8 cellular contexts compared by ENCODE assay signal in the genomic region with DNA sequence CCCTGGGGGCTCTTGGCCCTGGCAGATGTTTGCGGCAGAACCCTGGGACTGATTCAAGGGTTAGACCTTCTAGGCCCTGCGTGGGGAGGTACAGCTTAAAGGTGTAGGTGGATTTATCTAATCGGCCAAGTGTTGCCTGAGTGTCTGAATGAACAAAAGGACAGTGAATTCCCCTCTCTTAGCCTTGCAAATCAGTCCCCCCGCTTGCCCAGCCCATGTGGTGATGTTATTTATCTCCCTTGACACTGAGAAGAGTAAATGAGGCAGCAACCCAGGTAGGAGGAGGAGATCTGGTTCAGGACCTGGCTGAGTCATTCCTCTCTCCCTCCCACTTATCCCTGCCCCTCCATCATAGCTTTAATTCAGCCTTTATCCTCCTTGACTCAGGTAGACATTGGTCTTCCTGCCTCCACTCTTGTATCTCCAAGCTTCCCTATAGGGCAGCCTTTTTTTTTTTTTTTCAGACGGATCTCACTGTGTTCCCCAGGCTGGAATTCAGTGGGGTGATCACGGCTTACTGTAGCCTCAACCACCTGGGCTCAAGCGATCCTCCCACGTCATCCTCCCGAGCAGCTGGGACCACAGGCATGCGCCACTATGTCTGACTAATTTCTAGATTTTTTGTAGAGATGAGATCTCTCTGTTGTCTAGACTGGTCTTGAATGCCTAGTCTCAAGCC. TPM values are rescaled to one million over a fixed set of nuclear protein-coding genes. Genes with fewer than 3 reads are reported as not detected.
DNase-seq lines count a peak whose midpoint lies in the region; ATAC-seq and TF ChIP-seq lines count a peak whose summit lies in the region.

No MANE protein-coding gene starts in this region.

- DNase-seq in GM13976 (ENCODE audit: low spot score) (peak; percentile 79), LHCN-M2 (ENCODE audit: low read depth) (peak; percentile 96), fibroblast of villous mesenchyme (ENCODE audit: low read depth) (peak; percentile 76), dermis blood vessel endothelial cell (no peak), NCI-H146 treated with DMSO at 0.1 percent for 48 hours (lab: John Stamatoyannopoulos, UW; ENCODE audit: unreplicated experiment) (no peak), GM19238 (ENCODE audit: insufficient read length, low spot score) (no peak), posterior vena cava (ENCODE audit: low spot score) (no peak)

- H3K4me3 ChIP-seq in fibroblast of villous mesenchyme (ENCODE audit: low read depth, low read length): no peak overlapping the region

- in situ Hi-C loops in GM13976 (cut with MboI; ENCODE audit: low sequenced_read_pairs, unreplicated experiment): no loop called here

- intact Hi-C loops in posterior vena cava (cut with DNase I): no loop called here

- peak; percentile 78 for ATAC-seq in GM21576 (IDR thresholded peaks at IDR 0.05; ENCODE audit: unreplicated experiment)

- no peak for TF ChIP-seq CTCF in GM13976 (IDR thresholded peaks at IDR 0.05; ENCODE audit: borderline replicate concordance, control extremely low read depth, extremely low read depth, insufficient read depth, missing control alignments)
- no peak for TF ChIP-seq CTCF in fibroblast of villous mesenchyme (IDR thresholded peaks at IDR 0.05; ENCODE audit: insufficient read depth, low read depth, low read length)

RNA-seq across cellular contexts. Expression of gene MAGEF1, which starts 54.7 kb away (rescaled TPM):
- 49.2 and 53.7 TPM in 2 replicates for total RNA-seq in LHCN-M2 (2014; rRNA removed)
- polyA plus RNA-seq in LHCN-M2 (2012): 27.2 TPM
- total RNA-seq in fibroblast of villous mesenchyme: 20.6 and 23.7 TPM in 2 replicates
- 12.4 and 12.9 TPM in 2 replicates for total RNA-seq in dermis blood vessel endothelial cell
- 10 to 100 TPM; 29.6 to 31.3 TPM for total RNA-seq in posterior vena cava

Comparison
In these comparisons a context has a peak if more than half of its experiments do, and no peak if none do; other contexts are left out.
1. DNase-seq: peak in GM13976 (single experiment), LHCN-M2 (single experiment) and fibroblast of villous mesenchyme (single experiment); none in dermis blood vessel endothelial cell (single experiment), NCI-H146 treated with DMSO at 0.1 percent for 48 hours (single experiment), GM19238 (single experiment) and posterior vena cava (single experiment).